In the genomic region with DNA sequence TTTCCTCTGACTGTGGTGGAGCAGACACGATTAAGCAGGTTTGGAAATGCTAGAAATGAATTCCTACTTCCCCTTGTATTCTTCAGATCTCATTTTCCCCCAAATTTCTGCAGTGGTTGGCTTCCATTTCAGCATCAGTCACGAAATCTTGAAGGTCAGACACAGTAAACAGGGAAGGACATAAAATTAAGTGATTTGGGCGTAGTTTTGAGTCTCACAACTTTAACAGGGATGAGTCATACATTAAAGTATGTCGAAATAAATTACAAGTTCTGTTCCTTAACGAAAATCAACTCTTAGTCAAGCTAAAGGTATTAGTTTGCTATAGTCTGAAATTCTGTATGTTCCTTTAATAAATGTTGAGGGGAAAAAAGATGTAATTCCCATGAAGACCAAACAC, we compare ENCODE assay signal across 11 cellular contexts.
DNase-seq lines count a peak whose midpoint lies in the region; ATAC-seq, FAIRE-seq and TF ChIP-seq lines count a peak whose summit lies in the region.
"Had no signal": no experiment of that assay in that cellular context is flagged by ENCODE, and none has a peak within 500 bp of the region (broad histone marks: within the 10 kb centered on the region; RNA-seq: fewer than 3 reads in every experiment).

No MANE protein-coding gene starts in this region.

- H3K4me3 ChIP-seq in BJ (ENCODE audit: low read depth, low read length) (no peak overlapping the region), NB4 (ENCODE audit: low read depth, low read length) (no peak overlapping the region), aorta (ENCODE audit: low read length in 2 of 2) (no peak overlapping the region)

- peaks cover 32% of the 10 kb centered on the region for H3K4me1 Mint-ChIP-seq in chondrocyte (ENCODE audit: low read depth)

- H3K9me3 ChIP-seq in aorta (ENCODE audit: control insufficient read depth, low read length): no peaks in the 10 kb centered on the region
- H3K9me3 ChIP-seq: neutrophil had no signal

- intact Hi-C loops in aorta (cut with DNase I): no loop called here

- no peaks in the 10 kb centered on the region for H3K27me3 Mint-ChIP-seq in chondrocyte (ENCODE audit: low read depth)

- CTCF ChIA-PET in BJ (lab: Yijun Ruan, JAX): interaction anchor here (0.7 to 1.7 kb wide), 3 partner anchors 98 to 121 kb away, joined by 3 to 4 read pairs (median 3); no protein-coding TSS in a partner anchor

- H3K9me3 Mint-ChIP-seq in chondrocyte (ENCODE audit: low read depth): no peaks in the 10 kb centered on the region

- no peak overlapping the region for H3K27ac ChIP-seq in aorta (ENCODE audit: low read depth in 1 of 2, low read length in 2 of 2)
- H3K27ac ChIP-seq: neutrophil had no signal

- peak overlapping the region; percentile 90 for H3K27ac Mint-ChIP-seq in chondrocyte (ENCODE audit: unreplicated experiment)

- no peak for TF ChIP-seq CTCF in BJ (IDR thresholded peaks at IDR 0.05; ENCODE audit: insufficient read depth, low read depth, low read length)
- no peak for TF ChIP-seq CTCF in NB4 (IDR thresholded peaks at IDR 0.05; ENCODE audit: low read depth, low read length)
- TF ChIP-seq CTCF in chondrocyte (IDR thresholded peaks at IDR 0.05): no peak
- no peak for TF ChIP-seq CTCF in D721Med (IDR thresholded peaks at IDR 0.05; ENCODE audit: insufficient read depth, missing control alignments)

- no peak for ATAC-seq in HG02973 (IDR thresholded peaks at IDR 0.05; ENCODE audit: unreplicated experiment)
- no peak for ATAC-seq in aorta (ENCODE audit: low FRiP score)

- 66 to 71% methylated on average over 5 of the region's 5 CpGs for WGBS in aorta, 2 donors

- DNase-seq in BJ (ENCODE audit: low read depth): peak; percentile 89
- peak; percentile 82 for DNase-seq in NB4 (ENCODE audit: low read depth)
- no peak for DNase-seq in chondrocyte (ENCODE audit: low spot score)
- peak; percentile 24 for DNase-seq in myocyte (ENCODE audit: low read depth)
- DNase-seq in stimulated activated CD4-positive, alpha-beta T cell treated with anti-CD3 and anti-CD28 coated beads, Interleukin-15, amount 100 ng/mL, for 24 hours: no peak
- DNase-seq in D721Med (ENCODE audit: insufficient read length, low spot score): no peak
- DNase-seq in aorta: no peak
- DNase-seq: activated CD4-positive, alpha-beta T cell treated with anti-CD3 and anti-CD28 coated beads for 1 hour; NCI-H1436 had no signal

- no peak for TF ChIP-seq POLR2A in NB4 (IDR thresholded peaks at IDR 0.05; ENCODE audit: extremely low read depth, insufficient read length)

- H3K4me1 ChIP-seq in aorta (ENCODE audit: control insufficient read depth in 1 of 2, insufficient read depth in 2 of 2, low read length in 2 of 2): no peaks in the 10 kb centered on the region

- peaks cover 15% of the 10 kb centered on the region for H3K36me3 Mint-ChIP-seq in chondrocyte (ENCODE audit: low read depth)

- H3K4me3 Mint-ChIP-seq in chondrocyte (ENCODE audit: unreplicated experiment): no peak overlapping the region

- no peaks in the 10 kb centered on the region for H3K27me3 ChIP-seq in BJ (ENCODE audit: control insufficient read depth, insufficient read depth, low read length)
- no peaks in the 10 kb centered on the region for H3K27me3 ChIP-seq in aorta (ENCODE audit: control insufficient read depth in 1 of 2, insufficient read depth in 2 of 2, low read length in 1 of 2)
- H3K27me3 ChIP-seq: neutrophil had no signal

- FAIRE-seq in D721Med (lab: Jason Lieb, UNC): no peak

- H3K36me3 ChIP-seq in BJ (ENCODE audit: control insufficient read depth, insufficient read depth, low read length) (peaks cover 2% of the 10 kb centered on the region; the same call in 1 of the 2 replicates), aorta (ENCODE audit: control insufficient read depth in 1 of 2, insufficient read depth in 2 of 2, low read length in 1 of 2) (peaks cover 4 to 5% of the 10 kb centered on the region in 2 donors)

- POLR2A ChIA-PET in BJ (lab: Charles Lee): no interaction called here

Comparison
In these comparisons a context has a peak if more than half of its experiments do, and no peak if none do; other contexts are left out.
1. DNase-seq: peak in BJ (single experiment), NB4 (single experiment) and myocyte (single experiment); none in chondrocyte (single experiment), stimulated activated CD4-positive, alpha-beta T cell treated with anti-CD3 and anti-CD28 coated beads, Interleukin-15, amount 100 ng/mL, for 24 hours (single experiment), D721Med (single experiment) and aorta (0 of 2).